1 cellular context compared by ENCODE assay signal in the genomic region with DNA sequence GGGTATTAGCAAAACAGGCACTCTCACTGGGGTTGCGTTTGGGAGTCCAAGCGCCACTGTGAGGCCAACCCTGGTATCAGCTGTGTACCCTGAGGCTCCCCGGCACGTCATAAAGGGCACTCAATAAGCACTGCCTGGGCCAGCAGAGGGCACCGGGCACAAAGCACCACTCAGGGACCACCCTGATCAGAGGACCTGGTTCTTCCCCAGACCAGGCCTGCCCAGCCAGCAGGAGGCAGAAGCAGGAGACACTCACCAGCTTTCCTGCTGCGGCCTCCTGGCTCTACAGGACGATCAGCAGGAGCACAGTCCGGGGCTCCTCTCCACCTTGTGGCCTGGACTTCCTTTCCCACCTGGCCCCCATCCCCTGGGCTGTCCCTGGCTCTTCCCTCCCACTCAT.
A peak's percentile ranks its signal among the peaks of the same experiment; 100 is the strongest.
TF ChIP-seq lines count a peak whose summit lies in the region.

No MANE protein-coding gene starts in this region.

TF ChIP-seq in HepG2, 621 proteins besides CTCF, POLR2A, EP300 and RAD21 (continued from another document):
- TF ChIP-seq JARID2 (CRISPR knock-in tag; IDR thresholded peaks at IDR 0.05; ENCODE audit: insufficient replicate concordance) (no peak), GATAD1 (CRISPR knock-in tag; IDR thresholded peaks at IDR 0.05) (no peak), ZNF672 (CRISPR knock-in tag; IDR thresholded peaks at IDR 0.05) (no peak), ZNF282 (IDR thresholded peaks at IDR 0.05; ENCODE audit: partially characterized antibody) (peak; percentile 25), SP4 (CRISPR knock-in tag; IDR thresholded peaks at IDR 0.05) (no peak), HDAC6 (IDR thresholded peaks at IDR 0.05; ENCODE audit: low read depth, low read length) (no peak), FOXA1 (IDR thresholded peaks at IDR 0.05) (no peak), FOXA1 (CRISPR knock-in tag; IDR thresholded peaks at IDR 0.05) (no peak), ZNF710 (CRISPR knock-in tag; IDR thresholded peaks at IDR 0.05; ENCODE audit: borderline replicate concordance) (no peak), AGO2 (optimal IDR thresholded peaks at IDR 0.05; ENCODE audit: low read depth, low read length) (peak; percentile 54), SMYD3 (CRISPR knock-in tag; IDR thresholded peaks at IDR 0.05) (no peak)
